Comparison of ENCODE assay signal across 8 cellular contexts in the genomic region with DNA sequence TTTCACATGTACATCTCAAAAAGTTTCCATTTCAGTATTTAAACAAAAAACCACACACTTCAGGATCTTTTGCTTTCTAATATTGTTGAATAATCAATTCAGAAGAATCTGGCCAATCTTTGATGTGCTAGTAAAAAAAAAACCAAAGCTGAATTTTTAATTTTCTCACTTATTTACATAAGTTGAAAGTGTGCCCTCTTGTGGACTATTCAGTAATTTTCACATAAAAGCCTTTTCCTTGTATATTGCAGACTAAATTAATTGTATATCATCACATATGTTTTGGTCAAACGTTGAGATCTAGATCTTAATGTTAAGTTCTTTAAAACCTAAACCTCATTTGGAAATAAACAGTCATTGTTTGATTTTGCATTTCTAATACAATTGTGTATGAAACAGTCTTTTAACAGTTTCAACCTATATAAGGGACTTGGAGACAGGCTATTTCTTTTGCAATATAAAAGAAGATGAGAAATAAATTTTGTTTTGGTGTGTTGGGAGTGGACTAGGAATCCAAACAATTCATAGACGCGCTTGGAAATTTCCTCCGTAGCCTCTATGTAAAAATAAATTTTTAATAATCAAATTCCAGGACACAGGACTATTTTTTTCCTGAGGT.
DNase-seq lines count a peak whose midpoint lies in the region; ATAC-seq and TF ChIP-seq lines count a peak whose summit lies in the region.

No MANE protein-coding gene starts in this region.

- H3K9me3 ChIP-seq in Caco-2 (no peaks in the 10 kb centered on the region), PC-3 (ENCODE audit: low read length) (no peaks in the 10 kb centered on the region)

- H3K27me3 ChIP-seq in Caco-2 (replicated peaks; ENCODE audit: control insufficient read depth, insufficient read depth, low read length) (no peaks in the 10 kb centered on the region), PC-3 (ENCODE audit: low read length) (no peaks in the 10 kb centered on the region)

- DNase-seq in Caco-2: peak in 1 of 2 experiments; percentile 30
- DNase-seq in HT-29 (ENCODE audit: low spot score): peak; percentile 77
- peak; percentile 85 for DNase-seq in PC-3
- DNase-seq in fibroblast of mammary gland (ENCODE audit: low read depth): peak; percentile 79
- DNase-seq in renal cortical epithelial cell (ENCODE audit: low read depth): peak; percentile 76
- DNase-seq in HPDE6-E6E7 (ENCODE audit: extremely low spot score): no peak

- no peak overlapping the region for H3K4me3 ChIP-seq in Caco-2 (ENCODE audit: low read depth, low read length)
- H3K4me3 ChIP-seq in PC-3 (ENCODE audit: low read length): no peak overlapping the region
- H3K4me3 ChIP-seq in fibroblast of mammary gland (ENCODE audit: control insufficient read depth, low read depth, low read length): no peak overlapping the region

- H3K9me3 Mint-ChIP-seq in Caco-2 (ENCODE audit: unreplicated experiment): no peaks in the 10 kb centered on the region

- intact Hi-C loops in Caco-2 (cut with micrococcal nuclease; ENCODE audit: unreplicated experiment) (loop anchor here (1.0 to 5.0 kb wide), 3 partner anchors 58 to 205 kb away; a partner anchor contains a TSS), PC-3 (cut with micrococcal nuclease) (loop anchor here (1.0 to 2.0 kb wide), 3 partner anchors 16 to 200 kb away; no protein-coding TSS in a partner anchor)

- no peak overlapping the region for H3K9ac ChIP-seq in PC-3 (ENCODE audit: low read length)

- POLR2A ChIA-PET in Caco-2 (lab: Charles Lee) (interaction anchor here (0.7 kb wide), 1 partner anchor 207 kb away, joined by 3 read pairs; no protein-coding TSS in a partner anchor), PC-3 (lab: Charles Lee; ENCODE audit: unreplicated experiment) (no interaction called here)

- H3K4me3 Mint-ChIP-seq in Caco-2 (ENCODE audit: unreplicated experiment): no peak overlapping the region

- H3K27ac ChIP-seq in PC-3 (ENCODE audit: low read length): no peak overlapping the region

- no peaks in the 10 kb centered on the region for H3K36me3 Mint-ChIP-seq in Caco-2 (ENCODE audit: insufficient read depth, unreplicated experiment)

- H3K79me2 ChIP-seq in PC-3 (ENCODE audit: low read length): peaks cover 74% of the 10 kb centered on the region

- CTCF ChIA-PET in Caco-2 (lab: Charles Lee): interaction anchor here (1.3 to 1.4 kb wide), 2 partner anchors 67 to 205 kb away, joined by 3 to 4 read pairs; no protein-coding TSS in a partner anchor
- CTCF ChIA-PET in PC-3 (lab: Charles Lee): interaction anchor here (1.1 kb wide), 1 partner anchor 61 kb away, joined by 3 read pairs; no protein-coding TSS in a partner anchor

- ATAC-seq in PC-3 (no peak), HG02981 (IDR thresholded peaks at IDR 0.05; ENCODE audit: unreplicated experiment) (no peak), GM18498 (IDR thresholded peaks at IDR 0.05; ENCODE audit: unreplicated experiment) (no peak)

- BruUV-seq in Caco-2 (replicated peaks; lab: Mats Ljungman, UMichigan) (no TSS peak), PC-3 (replicated peaks; lab: Mats Ljungman, UMichigan) (no TSS peak)

- H3K4me1 ChIP-seq in Caco-2: peaks cover under 1% of the 10 kb centered on the region; the same call in 1 of the 2 replicates
- peaks cover 39% of the 10 kb centered on the region for H3K4me1 ChIP-seq in PC-3 (ENCODE audit: insufficient read depth, low read length)

- no peaks in the 10 kb centered on the region for H3K9me2 ChIP-seq in PC-3 (replicated peaks; ENCODE audit: low read length)

- H2AFZ ChIP-seq in PC-3 (ENCODE audit: low read length): no peak overlapping the region

- TF ChIP-seq CTCF in Caco-2 (IDR thresholded peaks at IDR 0.05; ENCODE audit: insufficient read depth in 1 of 2, low read depth in 1 of 2, low read length in 1 of 2, severe bottlenecking in 1 of 2, unreplicated experiment in 1 of 2) (peak; percentile 48 to 64), PC-3 (conservative IDR thresholded peaks at IDR 0.05; ENCODE audit: low read depth, low read length) (peak; percentile 79), fibroblast of mammary gland (conservative IDR thresholded peaks at IDR 0.05; ENCODE audit: control insufficient read depth, insufficient read depth, low read depth, low read length) (peak; percentile 50)

- H3K36me3 ChIP-seq in Caco-2 (ENCODE audit: control insufficient read depth, insufficient read depth, low read length) (no peaks in the 10 kb centered on the region), PC-3 (ENCODE audit: low read depth, low read length) (no peaks in the 10 kb centered on the region)

- H3K4me1 Mint-ChIP-seq in Caco-2 (ENCODE audit: low read depth, unreplicated experiment): peaks cover 18% of the 10 kb centered on the region

- H4K20me1 ChIP-seq in PC-3 (ENCODE audit: low read length): peaks cover 15% of the 10 kb centered on the region

- no peaks in the 10 kb centered on the region for H3K27me3 Mint-ChIP-seq in Caco-2 (ENCODE audit: insufficient read depth, unreplicated experiment)

- no peak overlapping the region for H3K4me2 ChIP-seq in PC-3 (ENCODE audit: low read length)

- H3K27ac Mint-ChIP-seq in Caco-2 (ENCODE audit: unreplicated experiment): no peak overlapping the region

- no peaks in the 10 kb centered on the region for H3F3A ChIP-seq in PC-3 (ENCODE audit: low read length, unreplicated experiment)
